ENCODE assay signal across 8 cellular contexts in the genomic region with DNA sequence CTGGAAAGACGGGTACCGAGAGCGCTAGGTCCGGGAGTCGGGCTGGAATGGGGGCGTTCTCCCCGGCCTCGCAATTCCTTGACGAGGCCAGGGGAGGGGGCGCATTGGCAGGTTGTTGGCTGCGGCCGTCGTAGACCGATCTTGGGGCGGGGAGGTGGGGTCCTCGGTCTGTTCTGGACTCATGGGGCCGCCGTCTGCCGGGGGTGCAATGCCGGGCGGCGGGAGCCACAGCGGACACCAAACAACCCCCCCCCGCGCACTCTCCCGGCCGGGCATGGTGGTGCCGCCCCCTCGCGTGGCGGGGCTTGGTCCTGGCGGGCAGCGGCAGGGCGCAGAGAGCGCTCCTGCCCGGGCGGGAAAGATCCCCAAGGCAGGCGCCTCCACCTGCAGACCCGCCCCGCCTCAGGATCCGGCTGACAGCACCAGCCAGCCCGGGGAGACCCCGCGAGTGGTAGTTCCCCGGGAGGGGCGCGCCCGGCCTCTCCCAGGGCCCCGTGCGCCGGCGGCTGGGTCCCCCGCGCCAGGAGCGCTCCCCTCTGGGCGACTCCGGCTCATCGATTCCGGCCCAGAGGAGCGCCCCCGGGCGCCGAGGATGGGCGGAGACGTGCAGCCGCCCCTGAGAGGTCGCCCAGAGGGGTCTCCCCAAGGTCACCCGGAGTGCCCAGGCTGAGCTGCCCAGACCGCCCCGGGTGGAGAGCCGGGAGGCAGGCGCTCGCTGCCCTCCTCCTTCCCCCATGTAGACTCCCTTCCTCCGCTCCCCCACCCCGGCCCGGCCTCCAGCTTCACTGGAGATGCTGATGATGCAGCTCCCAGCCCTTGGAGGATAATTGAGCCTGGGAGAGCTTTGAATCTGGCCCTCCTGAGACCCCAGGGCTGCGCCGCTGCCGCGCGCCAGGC. TPM values are rescaled to one million over a fixed set of nuclear protein-coding genes. Genes with fewer than 3 reads are reported as not detected.
DNase-seq lines count a peak whose midpoint lies in the region; ATAC-seq and TF ChIP-seq lines count a peak whose summit lies in the region.

No MANE protein-coding gene starts in this region.

- H3K4me1 ChIP-seq in heart right ventricle (peaks cover 4 to 80% (median 47%) of the 10 kb centered on the region in 9 donors), rectal smooth muscle tissue (ENCODE audit: control insufficient read depth, insufficient read depth, low read length) (no peaks in the 10 kb centered on the region)

- H3K27me3 ChIP-seq in heart right ventricle (peaks cover 10 to 46% (median 28%) of the 10 kb centered on the region in 7 donors), rectal smooth muscle tissue (ENCODE audit: control insufficient read depth, insufficient read depth, low read length) (peaks cover 9% of the 10 kb centered on the region)

- H3K36me3 ChIP-seq in heart right ventricle (peaks cover 0 to 8% (median 0%) of the 10 kb centered on the region in 9 donors), rectal smooth muscle tissue (ENCODE audit: control insufficient read depth, insufficient read depth, low read length) (no peaks in the 10 kb centered on the region)

- H3K4me3 ChIP-seq in heart right ventricle (peak overlapping the region; percentile 65 to 84 (median 80)), rectal smooth muscle tissue (ENCODE audit: low read length) (peak overlapping the region; percentile 73)

- peak; percentile 7 to 72 (median 36) for ATAC-seq in heart right ventricle
- no peak for ATAC-seq in GM18870 (IDR thresholded peaks at IDR 0.05; ENCODE audit: unreplicated experiment)
- ATAC-seq in GM19023 (IDR thresholded peaks at IDR 0.05; ENCODE audit: unreplicated experiment): no peak

- 0 to 1% methylated on average over 67 to 81 of the region's 81 CpGs for WGBS in heart right ventricle, 2 donors

- TF ChIP-seq CTCF in heart right ventricle (IDR thresholded peaks at IDR 0.05): peak in 1 of 9 donors; percentile 4

- H3K27ac ChIP-seq in heart right ventricle (peak overlapping the region; percentile 79 to 93 (median 88)), rectal smooth muscle tissue (ENCODE audit: low read depth, low read length) (no peak overlapping the region)

- peak; percentile 29 for DNase-seq in GM03348 (ENCODE audit: low spot score)
- DNase-seq in NCI-H1105 (lab: John Stamatoyannopoulos, UW): peak; percentile 15
- DNase-seq in activated effector memory CD4-positive, alpha-beta T cell treated with Interleukin-2 at 50 U/mL for 16 hours: peak; percentile 25
- peak in 1 of 2 donors; percentile 28 for DNase-seq in heart right ventricle
- no peak for DNase-seq in NCI-H446 (lab: John Stamatoyannopoulos, UW)

- H3K9me3 ChIP-seq in heart right ventricle: no peaks in the 10 kb centered on the region

- H3K9ac ChIP-seq in rectal smooth muscle tissue (ENCODE audit: low read length): peak overlapping the region; percentile 56

- intact Hi-C loops in heart right ventricle (cut with DNase I): loop anchor here in 4 of 10 donors (5.0 to 10.0 kb wide), 4 partner anchors 69 to 89 kb away; no protein-coding TSS in a partner anchor

RNA-seq across cellular contexts. Expression of a gene that starts 0.7 kb away (rescaled TPM):
- 10 to 100 TPM in 2 of 10 donors, 1 to 10 TPM in 8; 2.7 to 13.8 (median 6.6) TPM for total RNA-seq in heart right ventricle
- polyA plus RNA-seq in heart right ventricle: 1 to 10 TPM; 2.5 to 5.4 TPM

RNA-seq across cellular contexts. Expression of a gene that starts 57.9 kb away (rescaled TPM):
- total RNA-seq in heart right ventricle: 1 to 10 TPM; 1.5 to 4.1 (median 2.8) TPM
- polyA plus RNA-seq in heart right ventricle: 1 to 10 TPM; 4.0 to 5.4 TPM

Comparison
In these comparisons a context has a peak if more than half of its experiments do, and no peak if none do; other contexts are left out.
1. DNase-seq: peak in GM03348 (single experiment), NCI-H1105 (single experiment) and activated effector memory CD4-positive, alpha-beta T cell treated with Interleukin-2 at 50 U/mL for 16 hours (single experiment); none in NCI-H446 (0 of 2).
2. ATAC-seq: peak in heart right ventricle (8 of 8); none in GM18870 (single experiment) and GM19023 (single experiment).